In the genomic region with DNA sequence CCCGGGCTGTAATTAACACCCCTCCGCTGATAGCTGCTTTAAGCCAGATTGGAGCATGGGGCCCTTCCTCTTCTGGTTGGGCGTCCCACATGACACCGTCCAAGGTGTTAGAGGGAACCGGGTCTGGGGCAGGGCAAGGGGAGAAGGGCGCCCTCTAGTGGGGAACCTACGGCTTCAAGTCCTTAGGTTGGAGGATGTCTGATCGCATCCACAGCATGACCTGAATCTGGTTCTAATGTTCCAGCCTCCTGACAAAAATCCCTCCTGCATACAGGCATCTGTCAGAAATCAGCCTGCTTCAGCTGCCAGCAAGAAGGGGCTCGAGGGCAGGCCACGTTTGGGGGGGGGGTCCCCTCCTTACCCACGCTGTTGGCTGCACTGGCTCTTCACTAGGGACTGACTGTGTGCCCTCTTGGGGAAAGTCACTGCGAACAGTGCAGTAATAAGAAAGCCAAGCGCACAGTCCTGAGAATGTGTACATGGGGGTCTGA, we compare ENCODE assay signal across 9 cellular contexts.
DNase-seq lines count a peak whose midpoint lies in the region; ATAC-seq, FAIRE-seq and TF ChIP-seq lines count a peak whose summit lies in the region.
"Had no signal": no experiment of that assay in that cellular context is flagged by ENCODE, and none has a peak within 500 bp of the region (broad histone marks: within the 10 kb centered on the region; RNA-seq: fewer than 3 reads in every experiment).

No MANE protein-coding gene starts in this region.

- peak overlapping the region in 6 of 59 donors; percentile 1 to 46 (median 24) for H3K27ac ChIP-seq in dorsolateral prefrontal cortex
- H3K27ac ChIP-seq: BLaER1 treated with 17β-estradiol and CSF1 and Interleukin-3, amounts not matched to agents 10 nM and 100 nM had no signal

- H3K9me3 ChIP-seq in Loucy (ENCODE audit: insufficient read depth, low read depth, low read length), result no peaks in the 10 kb centered on the region
- H3K9me3 ChIP-seq: BLaER1 treated with 17β-estradiol and CSF1 and Interleukin-3, amounts not matched to agents 10 nM and 100 nM had no signal

- peak; percentile 32 for DNase-seq in NCI-H146 (lab: John Stamatoyannopoulos, UW)
- DNase-seq in NCI-H146 treated with DMSO at 0.1 percent for 48 hours (lab: John Stamatoyannopoulos, UW; ENCODE audit: unreplicated experiment), result no peak
- DNase-seq in T-helper 9 cell, result peak; percentile 16
- DNase-seq in dorsolateral prefrontal cortex, result peak in 1 of 10 donors; percentile 43
- DNase-seq in mucosa of gallbladder (ENCODE audit: low spot score), result peak; percentile 14
- DNase-seq in urothelium cell line (ENCODE audit: low spot score), result peak; percentile 54

- TF ChIP-seq CTCF in Loucy (conservative IDR thresholded peaks at IDR 0.05; ENCODE audit: low read length) (peak; percentile 85), dorsolateral prefrontal cortex (IDR thresholded peaks at IDR 0.05 in 54 of 56, conservative IDR thresholded peaks at IDR 0.05 in 2 of 56; ENCODE audit: low read depth in 1 of 56, partially characterized antibody in 56 of 56) (peak in 55 of 56 donors; percentile 18 to 76 (median 61))

- H3K9ac ChIP-seq in Loucy (ENCODE audit: low read depth, low read length, poor library complexity, severe bottlenecking), result no peak overlapping the region
- H3K9ac ChIP-seq: BLaER1 treated with 17β-estradiol and CSF1 and Interleukin-3, amounts not matched to agents 10 nM and 100 nM had no signal

- H3F3A ChIP-seq in Loucy (ENCODE audit: low read depth), result no peaks in the 10 kb centered on the region

- H3K27me3 ChIP-seq in Loucy (ENCODE audit: insufficient read depth, low read length, poor library complexity, severe bottlenecking) (no peaks in the 10 kb centered on the region), dorsolateral prefrontal cortex (no peaks in the 10 kb centered on the region)
- H3K27me3 ChIP-seq: BLaER1 treated with 17β-estradiol and CSF1 and Interleukin-3, amounts not matched to agents 10 nM and 100 nM had no signal

- H4K20me1 ChIP-seq in Loucy (ENCODE audit: insufficient read depth, low read length, poor library complexity, severe bottlenecking), result no peaks in the 10 kb centered on the region
- H4K20me1 ChIP-seq: BLaER1 treated with 17β-estradiol and CSF1 and Interleukin-3, amounts not matched to agents 10 nM and 100 nM had no signal

- no peaks in the 10 kb centered on the region for H3K79me2 ChIP-seq in Loucy (ENCODE audit: insufficient read depth, low read length)

- H3K4me3 ChIP-seq in Loucy (ENCODE audit: low read length, poor library complexity, severe bottlenecking) (no peak overlapping the region), dorsolateral prefrontal cortex (no peak overlapping the region)
- H3K4me3 ChIP-seq: BLaER1 treated with 17β-estradiol and CSF1 and Interleukin-3, amounts not matched to agents 10 nM and 100 nM had no signal

- H3K4me2 ChIP-seq in Loucy (ENCODE audit: low read depth, low read length, poor library complexity, severe bottlenecking), result no peak overlapping the region
- H3K4me2 ChIP-seq: BLaER1 treated with 17β-estradiol and CSF1 and Interleukin-3, amounts not matched to agents 10 nM and 100 nM had no signal

- no peaks in the 10 kb centered on the region for H3K9me2 ChIP-seq in Loucy (replicated peaks; ENCODE audit: low read depth, low read length)

- no peak overlapping the region for H2AFZ ChIP-seq in Loucy (ENCODE audit: low read length)

- no peaks in the 10 kb centered on the region for H3K36me3 ChIP-seq in Loucy (ENCODE audit: insufficient read depth, low read length)
- H3K36me3 ChIP-seq: BLaER1 treated with 17β-estradiol and CSF1 and Interleukin-3, amounts not matched to agents 10 nM and 100 nM had no signal

- no peak for ATAC-seq in HG03378 (IDR thresholded peaks at IDR 0.05; ENCODE audit: unreplicated experiment)

- H3K4me1 ChIP-seq in Loucy (ENCODE audit: insufficient read depth, low read length, poor library complexity, severe bottlenecking), result no peaks in the 10 kb centered on the region
- H3K4me1 ChIP-seq: BLaER1 treated with 17β-estradiol and CSF1 and Interleukin-3, amounts not matched to agents 10 nM and 100 nM had no signal

- intact Hi-C loops in dorsolateral prefrontal cortex (cut with DNase I), result loop anchor here in 1 of 2 donors (5.0 kb wide), 2 partner anchors 183 to 417 kb away; a partner anchor contains a TSS

- no peak for FAIRE-seq in urothelium cell line (lab: Jason Lieb, UNC)
